In the genomic region with DNA sequence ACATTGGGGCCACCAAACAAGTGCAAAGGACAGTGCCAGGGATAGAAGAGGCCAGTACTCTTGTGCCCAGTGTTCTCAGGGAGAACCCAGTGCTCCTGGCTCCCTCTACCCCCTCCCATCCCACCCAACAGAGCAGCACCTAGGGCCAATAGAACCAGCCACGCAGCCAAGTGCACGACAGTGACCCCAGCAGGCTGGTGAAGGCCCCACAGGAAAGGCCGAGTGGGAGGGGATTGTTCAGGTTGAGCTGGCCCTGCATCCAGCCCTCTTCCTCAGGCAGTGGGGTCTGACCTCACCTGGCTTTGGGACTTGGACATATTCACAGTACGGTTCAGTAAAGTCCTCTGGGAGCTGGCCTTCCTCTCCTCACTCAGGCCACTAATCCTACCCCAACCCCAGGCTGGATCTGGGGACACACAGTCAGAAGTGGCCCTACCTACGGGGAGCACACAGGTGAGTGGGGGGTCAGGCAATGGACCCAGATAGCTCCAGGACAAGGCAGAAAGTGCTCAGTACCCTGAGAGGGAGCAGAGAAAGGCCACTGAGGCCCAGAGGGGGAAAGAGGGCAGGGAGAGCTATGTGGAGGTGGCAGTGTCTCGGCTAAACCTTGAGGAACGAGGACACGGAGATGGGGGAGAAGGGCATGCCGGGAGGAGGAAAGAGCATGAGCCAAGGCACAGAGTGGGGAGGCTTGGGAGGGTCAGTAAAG, we compare ENCODE assay signal across 10 cellular contexts. TPM values are rescaled to one million over a fixed set of nuclear protein-coding genes. Genes with fewer than 3 reads are reported as not detected.
DNase-seq lines count a peak whose midpoint lies in the region; ATAC-seq and TF ChIP-seq lines count a peak whose summit lies in the region.
"Had no signal": no experiment of that assay in that cellular context is flagged by ENCODE, and none has a peak within 500 bp of the region (broad histone marks: within the 10 kb centered on the region; RNA-seq: fewer than 3 reads in every experiment).

No MANE protein-coding gene starts in this region.

- peaks cover 4% of the 10 kb centered on the region for H3K4me1 Mint-ChIP-seq in activated naive CD8-positive, alpha-beta T cell treated with anti-CD3 and anti-CD28 coated beads, Interleukin-2, amount 50 U/mL, for 24 hours
- no peaks in the 10 kb centered on the region for H3K4me1 Mint-ChIP-seq in neural crest cell

- peaks cover 13% of the 10 kb centered on the region for H3K36me3 Mint-ChIP-seq in activated naive CD8-positive, alpha-beta T cell treated with anti-CD3 and anti-CD28 coated beads, Interleukin-2, amount 50 U/mL, for 24 hours (ENCODE audit: low read depth)
- H3K36me3 Mint-ChIP-seq in neural crest cell (ENCODE audit: low read depth) = peaks cover 8% of the 10 kb centered on the region

- H3K9me3 Mint-ChIP-seq in activated naive CD8-positive, alpha-beta T cell treated with anti-CD3 and anti-CD28 coated beads, Interleukin-2, amount 50 U/mL, for 24 hours = no peaks in the 10 kb centered on the region
- no peaks in the 10 kb centered on the region for H3K9me3 Mint-ChIP-seq in neural crest cell
- H3K9me3 Mint-ChIP-seq: naive thymus-derived CD4-positive, alpha-beta T cell had no signal

- ATAC-seq in activated naive CD8-positive, alpha-beta T cell treated with anti-CD3 and anti-CD28 coated beads, Interleukin-2, amount 50 U/mL, for 24 hours = peak; percentile 48
- ATAC-seq: naive thymus-derived CD4-positive, alpha-beta T cell had no signal

- H3K4me3 Mint-ChIP-seq in activated naive CD8-positive, alpha-beta T cell treated with anti-CD3 and anti-CD28 coated beads, Interleukin-2, amount 50 U/mL, for 24 hours = no peak overlapping the region
- no peak overlapping the region for H3K4me3 Mint-ChIP-seq in neural crest cell
- H3K4me3 Mint-ChIP-seq: naive thymus-derived CD4-positive, alpha-beta T cell had no signal

- no peak overlapping the region for H3K4me3 ChIP-seq in HFF-Myc (replicated peaks; ENCODE audit: low read depth, low read length)
- H3K4me3 ChIP-seq: esophagus squamous epithelium, PC-9 had no signal

- TF ChIP-seq CTCF in GM10248 (IDR thresholded peaks at IDR 0.05; ENCODE audit: control extremely low read depth, extremely low read depth, low read depth, missing control alignments) (peak; percentile 22), HFF-Myc (IDR thresholded peaks at IDR 0.05; ENCODE audit: low read depth, low read length, missing control alignments) (peak; percentile 18), neural crest cell (conservative IDR thresholded peaks at IDR 0.05) (peak; percentile 17)

- CTCF ChIA-PET in GM10248 (lab: Yijun Ruan, JAX) = interaction anchor here (0.6 to 1.3 kb wide), 3 partner anchors 17 to 92 kb away, joined by 3 to 4 read pairs (median 4); no protein-coding TSS in a partner anchor

- DNase-seq in GM10248 (ENCODE audit: extremely low spot score) (peak; percentile 50), HFF-Myc (ENCODE audit: extremely low read depth, low read depth) (no peak), neural crest cell (ENCODE audit: low read depth, low spot score) (no peak), NCI-H2196 treated with DMSO at 0.1 percent for 48 hours (lab: John Stamatoyannopoulos, UW; ENCODE audit: unreplicated experiment) (no peak), Ammon's horn (ENCODE audit: low spot score) (no peak)
- DNase-seq in activated naive CD8-positive, alpha-beta T cell treated with anti-CD3 and anti-CD28 coated beads, Interleukin-2, amount 50 U/mL, for 24 hours = peak; percentile 16
- DNase-seq in stimulated activated CD4-positive, alpha-beta T cell treated with anti-CD3 and anti-CD28 coated beads, Interleukin-2, amount 100 ng/mL, for 24 hours = no peak
- DNase-seq: esophagus squamous epithelium; naive thymus-derived CD4-positive, alpha-beta T cell; PC-9 had no signal

- POLR2A ChIA-PET in GM10248 (lab: Yijun Ruan, JAX) = interaction anchor here (1.0 kb wide), 1 partner anchor 26 kb away, joined by 3 read pairs; no protein-coding TSS in a partner anchor

- H3K27me3 Mint-ChIP-seq in activated naive CD8-positive, alpha-beta T cell treated with anti-CD3 and anti-CD28 coated beads, Interleukin-2, amount 50 U/mL, for 24 hours = no peaks in the 10 kb centered on the region
- H3K27me3 Mint-ChIP-seq in neural crest cell (ENCODE audit: low read depth) = no peaks in the 10 kb centered on the region
- H3K27me3 Mint-ChIP-seq: naive thymus-derived CD4-positive, alpha-beta T cell had no signal

- no peak overlapping the region for H3K27ac Mint-ChIP-seq in activated naive CD8-positive, alpha-beta T cell treated with anti-CD3 and anti-CD28 coated beads, Interleukin-2, amount 50 U/mL, for 24 hours
- H3K27ac Mint-ChIP-seq in neural crest cell (ENCODE audit: unreplicated experiment) = no peak overlapping the region

RNA-seq across cellular contexts. Expression of a gene that starts 25.4 kb away (rescaled TPM):
- 46.4 and 48.7 TPM in 2 replicates for total RNA-seq in neural crest cell

RNA-seq across cellular contexts. Expression of a gene that starts 45.9 kb away (rescaled TPM):
- total RNA-seq in neural crest cell = 21.6 and 22.9 TPM in 2 replicates

Comparison
In these comparisons a context has a peak if more than half of its experiments do, and no peak if none do; other contexts are left out.
1. DNase-seq: peak in GM10248 (single experiment) and activated naive CD8-positive, alpha-beta T cell treated with anti-CD3 and anti-CD28 coated beads, Interleukin-2, amount 50 U/mL, for 24 hours (single experiment); none in HFF-Myc (single experiment), neural crest cell (single experiment), stimulated activated CD4-positive, alpha-beta T cell treated with anti-CD3 and anti-CD28 coated beads, Interleukin-2, amount 100 ng/mL, for 24 hours (0 of 2), NCI-H2196 treated with DMSO at 0.1 percent for 48 hours (single experiment) and Ammon's horn (single experiment).
2. Peak in every context shown above with its lines, with median percentiles within 50 percentile points of each other: CTCF ChIP-seq.